ENCODE assay signal across 18 cellular contexts in the genomic region with DNA sequence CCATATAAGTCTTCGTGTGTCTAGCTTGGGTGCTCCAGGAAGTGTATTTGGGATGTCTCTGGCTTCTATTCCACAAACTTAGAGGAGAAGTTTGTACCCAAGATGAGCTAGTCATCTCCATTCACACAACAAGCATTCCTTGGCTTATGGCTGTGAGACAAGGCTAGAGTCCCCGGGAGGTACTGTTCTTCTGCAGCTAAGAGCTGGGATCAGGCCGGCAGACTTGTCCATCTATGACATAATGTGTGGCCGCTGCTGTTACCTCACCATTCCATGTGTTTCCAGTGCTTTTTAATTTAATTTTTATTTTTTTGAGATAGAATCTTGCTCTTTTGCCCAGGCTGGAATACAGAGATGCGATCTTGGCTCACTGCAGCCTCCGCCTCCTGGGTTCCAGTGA.
"Had no signal": no experiment of that assay in that cellular context is flagged by ENCODE, and none has a peak within 500 bp of the region (broad histone marks: within the 10 kb centered on the region; RNA-seq: fewer than 3 reads in every experiment).

No MANE protein-coding gene starts in this region.

- H3K27me3 Mint-ChIP-seq: activated naive CD4-positive, alpha-beta T cell treated with anti-CD3 and anti-CD28 coated beads, Interleukin-2, amount 50 U/mL, for 24 hours; stimulated activated naive CD8-positive, alpha-beta T cell treated with anti-CD3 and anti-CD28 coated beads, Interleukin-15, Interleukin-2, amounts not matched to agents 100 ng/mL and 50 ng/mL, for 24 hours had no signal

- H3K9me3 ChIP-seq: adrenal gland, tibial nerve, uterus had no signal

- H3K9me3 Mint-ChIP-seq: activated naive CD4-positive, alpha-beta T cell treated with anti-CD3 and anti-CD28 coated beads, Interleukin-2, amount 50 U/mL, for 24 hours; stimulated activated naive CD8-positive, alpha-beta T cell treated with anti-CD3 and anti-CD28 coated beads, Interleukin-15, Interleukin-2, amounts not matched to agents 100 ng/mL and 50 ng/mL, for 24 hours; T-helper 2 cell treated with Interferon-gamma antibody and Interleukin-4, amounts not matched to agents 5 μg/mL and 100 μg/mL, for 36 hours had no signal

- H3K4me3 ChIP-seq: adrenal gland, hepatocyte, tibial nerve, uterus had no signal

- ATAC-seq: esophagus mucosa, left cardiac atrium, right cardiac atrium had no signal

- H3K4me2 ChIP-seq: hepatocyte had no signal

- H3K27ac ChIP-seq: adrenal gland, hepatocyte, tibial nerve, uterus had no signal

- H3K27ac Mint-ChIP-seq: activated naive CD4-positive, alpha-beta T cell treated with anti-CD3 and anti-CD28 coated beads, Interleukin-2, amount 50 U/mL, for 24 hours had no signal

- H3K27me3 ChIP-seq: adrenal gland, hepatocyte, tibial nerve, uterus had no signal

- H3K36me3 ChIP-seq: adrenal gland, uterus had no signal

- H3K4me1 ChIP-seq: uterus had no signal

- H3K4me3 Mint-ChIP-seq: stimulated activated naive CD8-positive, alpha-beta T cell treated with anti-CD3 and anti-CD28 coated beads, Interleukin-15, Interleukin-2, amounts not matched to agents 100 ng/mL and 50 ng/mL, for 24 hours; T-helper 2 cell treated with Interferon-gamma antibody and Interleukin-4, amounts not matched to agents 5 μg/mL and 100 μg/mL, for 36 hours had no signal

- H2AFZ ChIP-seq: hepatocyte had no signal

- DNase-seq: activated CD4-positive, alpha-beta T cell treated with anti-CD3 and anti-CD28 coated beads for 4 hours; activated CD8-positive, alpha-beta memory T cell treated with anti-CD3 and anti-CD28 coated beads, Interleukin-2, amount 50 U/mL, for 4 hours; activated effector memory CD4-positive, alpha-beta T cell treated with anti-CD3 and anti-CD28 coated beads, Interleukin-2, amount 50 U/mL, for 16 hours; activated T-cell treated with anti-CD3 and anti-CD28 coated beads, Interleukin-2, amount 50 U/mL, for 48 hours; adrenal gland; cerebellar nuclear complex; cortex of kidney; left cardiac atrium; mesendoderm; right cardiac atrium; SW 1271; uterus had no signal
